ENCODE assay signal across 18 cellular contexts in genomic region chr6:44201638-44202303, GRCh38. TPM values are rescaled to one million over a fixed set of nuclear protein-coding genes. Genes with fewer than 3 reads are reported as not detected.
DNase-seq lines count a peak whose midpoint lies in the region; ATAC-seq and TF ChIP-seq lines count a peak whose summit lies in the region.
"Had no signal": no experiment of that assay in that cellular context is flagged by ENCODE, and none has a peak within 500 bp of the region (broad histone marks: within the 10 kb centered on the region; RNA-seq: fewer than 3 reads in every experiment).

No MANE protein-coding gene starts in this region.

- TF ChIP-seq CTCF in lower lobe of right lung (IDR thresholded peaks at IDR 0.05) (no peak), type B pancreatic cell (conservative IDR thresholded peaks at IDR 0.05) (no peak), upper lobe of left lung (IDR thresholded peaks at IDR 0.05) (no peak)

- no peaks in the 10 kb centered on the region for H3K9me3 Mint-ChIP-seq in type B pancreatic cell
- no peaks in the 10 kb centered on the region for H3K9me3 Mint-ChIP-seq in activated naive CD4-positive, alpha-beta T cell treated with anti-CD3 and anti-CD28 coated beads for 36 hours
- H3K9me3 Mint-ChIP-seq: activated CD4-positive, alpha-beta T cell treated with anti-CD3 and anti-CD28 coated beads, Interleukin-2, amount 10 ng/mL, durations not matched to agents 24 days and 14 days; activated naive CD8-positive, alpha-beta T cell treated with anti-CD3 and anti-CD28 coated beads for 36 hours had no signal

- no peaks in the 10 kb centered on the region for H3K27me3 ChIP-seq in lower lobe of right lung (ENCODE audit: low read depth)
- no peaks in the 10 kb centered on the region for H3K27me3 ChIP-seq in upper lobe of left lung
- H3K27me3 ChIP-seq: pancreas had no signal

- no peaks in the 10 kb centered on the region for H3K36me3 ChIP-seq in lower lobe of right lung
- H3K36me3 ChIP-seq in upper lobe of left lung, result no peaks in the 10 kb centered on the region
- H3K36me3 ChIP-seq: pancreas had no signal

- peaks cover 15% of the 10 kb centered on the region for H3K4me1 Mint-ChIP-seq in type B pancreatic cell (ENCODE audit: unreplicated experiment)
- no peaks in the 10 kb centered on the region for H3K4me1 Mint-ChIP-seq in activated naive CD4-positive, alpha-beta T cell treated with anti-CD3 and anti-CD28 coated beads for 36 hours (ENCODE audit: low read depth)
- H3K4me1 Mint-ChIP-seq: activated CD4-positive, alpha-beta T cell treated with anti-CD3 and anti-CD28 coated beads, Interleukin-2, amount 10 ng/mL, durations not matched to agents 24 days and 14 days; activated naive CD8-positive, alpha-beta T cell treated with anti-CD3 and anti-CD28 coated beads for 36 hours had no signal

- H3K27ac Mint-ChIP-seq in type B pancreatic cell, result peak overlapping the region; percentile 23
- no peak overlapping the region for H3K27ac Mint-ChIP-seq in activated naive CD4-positive, alpha-beta T cell treated with anti-CD3 and anti-CD28 coated beads for 36 hours
- H3K27ac Mint-ChIP-seq: activated CD4-positive, alpha-beta T cell treated with anti-CD3 and anti-CD28 coated beads, Interleukin-2, amount 10 ng/mL, durations not matched to agents 24 days and 14 days; activated naive CD8-positive, alpha-beta T cell treated with anti-CD3 and anti-CD28 coated beads for 36 hours had no signal

- no peaks in the 10 kb centered on the region for H3K27me3 Mint-ChIP-seq in type B pancreatic cell
- no peaks in the 10 kb centered on the region for H3K27me3 Mint-ChIP-seq in activated naive CD4-positive, alpha-beta T cell treated with anti-CD3 and anti-CD28 coated beads for 36 hours (ENCODE audit: low read depth)
- H3K27me3 Mint-ChIP-seq: activated naive CD8-positive, alpha-beta T cell treated with anti-CD3 and anti-CD28 coated beads for 36 hours had no signal

- CTCF ChIA-PET in activated naive CD4-positive, alpha-beta T cell treated with anti-CD3 and anti-CD28 coated beads for 36 hours (lab: Charles Lee), result interaction anchor here (1.0 to 1.4 kb wide), 2 partner anchors 29 to 123 kb away, joined by 3 to 4 read pairs; no protein-coding TSS in a partner anchor

- H3K27ac ChIP-seq in epithelial cell of prostate (peak overlapping the region; percentile 72), lower lobe of right lung (no peak overlapping the region), upper lobe of left lung (no peak overlapping the region)

- WGBS in upper lobe of left lung, 2 donors, result 84 to 91% methylated on average over 9 to 11 of the region's 11 CpGs

- ATAC-seq in lower lobe of right lung (no peak), GM19023 (IDR thresholded peaks at IDR 0.05; ENCODE audit: unreplicated experiment) (no peak), upper lobe of left lung (ENCODE audit: low FRiP score in 2 of 2) (no peak)

- H3K4me1 ChIP-seq in lower lobe of right lung (no peaks in the 10 kb centered on the region), upper lobe of left lung (no peaks in the 10 kb centered on the region)

- DNase-seq in NCI-H2171 treated with DMSO at 0.1 percent for 48 hours (lab: John Stamatoyannopoulos, UW) (peak; percentile 16), NCI-H2171 (lab: John Stamatoyannopoulos, UW) (no peak), epithelial cell of prostate (ENCODE audit: low read depth, low spot score) (peak; percentile 31), lower lobe of right lung (peak; percentile 10), type B pancreatic cell (ENCODE audit: extremely low spot score, unreplicated experiment) (no peak), upper lobe of left lung (no peak)
- no peak for DNase-seq in activated naive CD4-positive, alpha-beta T cell treated with anti-CD3 and anti-CD28 coated beads for 36 hours
- DNase-seq: activated CD4-positive, alpha-beta T cell treated with anti-CD3 and anti-CD28 coated beads, Interleukin-2, amount 10 ng/mL, durations not matched to agents 24 days and 14 days; activated naive CD8-positive, alpha-beta T cell treated with anti-CD3 and anti-CD28 coated beads for 36 hours; activated T-cell treated with anti-CD3 and anti-CD28 coated beads for 4 hours; foreskin melanocyte; NCI-H187 treated with DMSO at 0.1 percent for 48 hours; NCI-H774; T-helper 9 cell had no signal

- no peak overlapping the region for H3K4me3 Mint-ChIP-seq in type B pancreatic cell
- H3K4me3 Mint-ChIP-seq in activated naive CD4-positive, alpha-beta T cell treated with anti-CD3 and anti-CD28 coated beads for 36 hours, result no peak overlapping the region
- H3K4me3 Mint-ChIP-seq: activated CD4-positive, alpha-beta T cell treated with anti-CD3 and anti-CD28 coated beads, Interleukin-2, amount 10 ng/mL, durations not matched to agents 24 days and 14 days; activated naive CD8-positive, alpha-beta T cell treated with anti-CD3 and anti-CD28 coated beads for 36 hours had no signal

- H3K4me3 ChIP-seq in lower lobe of right lung (no peak overlapping the region), upper lobe of left lung (no peak overlapping the region)
- H3K4me3 ChIP-seq: mucosa of descending colon, pancreas had no signal

- no peaks in the 10 kb centered on the region for H3K36me3 Mint-ChIP-seq in type B pancreatic cell
- H3K36me3 Mint-ChIP-seq in activated naive CD4-positive, alpha-beta T cell treated with anti-CD3 and anti-CD28 coated beads for 36 hours (ENCODE audit: low read depth), result no peaks in the 10 kb centered on the region
- H3K36me3 Mint-ChIP-seq: activated naive CD8-positive, alpha-beta T cell treated with anti-CD3 and anti-CD28 coated beads for 36 hours had no signal

- TF ChIP-seq POLR2A in upper lobe of left lung (IDR thresholded peaks at IDR 0.05), result no peak

- intact Hi-C loops in lower lobe of right lung (cut with DNase I), result no loop called here
- intact Hi-C loops in activated naive CD4-positive, alpha-beta T cell treated with anti-CD3 and anti-CD28 coated beads for 36 hours (cut with micrococcal nuclease), result no loop called here

- no peak for TF ChIP-seq EP300 in upper lobe of left lung (IDR thresholded peaks at IDR 0.05)

- H3K9me3 ChIP-seq in lower lobe of right lung (no peaks in the 10 kb centered on the region), upper lobe of left lung (no peaks in the 10 kb centered on the region)
- H3K9me3 ChIP-seq: mucosa of descending colon, pancreas had no signal

RNA-seq across cellular contexts. Expression of gene MYMX, which starts 15.0 kb away (rescaled TPM):
- total RNA-seq in lower lobe of right lung (not detected), type B pancreatic cell (ENCODE audit: low replicate concordance) (0.53 and 0.59 TPM in 2 replicates), upper lobe of left lung (under 1 TPM in 1 of 6 donors, not detected in 5; 0.46 TPM)
- total RNA-seq in activated naive CD4-positive, alpha-beta T cell treated with anti-CD3 and anti-CD28 coated beads for 36 hours, result not detected
- total RNA-seq: activated CD4-positive, alpha-beta T cell treated with anti-CD3 and anti-CD28 coated beads, Interleukin-2, amount 10 ng/mL, durations not matched to agents 24 days and 14 days; activated naive CD8-positive, alpha-beta T cell treated with anti-CD3 and anti-CD28 coated beads for 36 hours; kidney epithelial cell had no signal

RNA-seq across cellular contexts. Expression of gene SLC29A1, which starts 21.6 kb away (rescaled TPM):
- total RNA-seq in lower lobe of right lung (36.2 TPM), type B pancreatic cell (ENCODE audit: low replicate concordance) (33.6 and 50.9 TPM in 2 replicates), upper lobe of left lung (10 to 100 TPM; 38.3 to 93.2 (median 45.8) TPM)
- total RNA-seq in activated naive CD4-positive, alpha-beta T cell treated with anti-CD3 and anti-CD28 coated beads for 36 hours, result 10 to 100 TPM; 32.7 to 33.4 TPM

RNA-seq across cellular contexts. Expression of gene CAPN11, which starts 43.2 kb away (rescaled TPM):
- total RNA-seq in lower lobe of right lung, result 0.27 TPM
- total RNA-seq in type B pancreatic cell (ENCODE audit: low replicate concordance), result not detected in 2 replicates
- total RNA-seq in activated naive CD4-positive, alpha-beta T cell treated with anti-CD3 and anti-CD28 coated beads for 36 hours, result not detected
- under 1 TPM in 4 of 6 donors, not detected in 2; 0.30 to 0.81 (median 0.52) TPM for total RNA-seq in upper lobe of left lung
- total RNA-seq: kidney epithelial cell had no signal

RNA-seq across cellular contexts. Expression of gene HSP90AB1, which starts 45.1 kb away (rescaled TPM):
- total RNA-seq in lower lobe of right lung (680 TPM), type B pancreatic cell (ENCODE audit: low replicate concordance) (880 and 1,082 TPM in 2 replicates), upper lobe of left lung (100 to 1,000 TPM; 175 to 656 (median 471) TPM)
- 1,000 to 10,000 TPM; 1,951 to 2,044 TPM for total RNA-seq in activated naive CD4-positive, alpha-beta T cell treated with anti-CD3 and anti-CD28 coated beads for 36 hours

RNA-seq across cellular contexts. Expression of gene SLC35B2, which starts 55.6 kb away (rescaled TPM):
- total RNA-seq in lower lobe of right lung (23.8 TPM), type B pancreatic cell (ENCODE audit: low replicate concordance) (39.6 and 46.1 TPM in 2 replicates), upper lobe of left lung (10 to 100 TPM; 14.6 to 44.8 (median 29.8) TPM)
- 1 to 10 TPM; 7.2 to 7.3 TPM for total RNA-seq in activated naive CD4-positive, alpha-beta T cell treated with anti-CD3 and anti-CD28 coated beads for 36 hours

Comparison
In these comparisons a context has a peak if more than half of its experiments do, and no peak if none do; other contexts are left out.
1. DNase-seq: peak in NCI-H2171 treated with DMSO at 0.1 percent for 48 hours (single experiment), epithelial cell of prostate (single experiment) and lower lobe of right lung (single experiment); none in NCI-H2171 (single experiment), type B pancreatic cell (single experiment), activated naive CD4-positive, alpha-beta T cell treated with anti-CD3 and anti-CD28 coated beads for 36 hours (single experiment) and upper lobe of left lung (0 of 2).